In the genomic region with DNA sequence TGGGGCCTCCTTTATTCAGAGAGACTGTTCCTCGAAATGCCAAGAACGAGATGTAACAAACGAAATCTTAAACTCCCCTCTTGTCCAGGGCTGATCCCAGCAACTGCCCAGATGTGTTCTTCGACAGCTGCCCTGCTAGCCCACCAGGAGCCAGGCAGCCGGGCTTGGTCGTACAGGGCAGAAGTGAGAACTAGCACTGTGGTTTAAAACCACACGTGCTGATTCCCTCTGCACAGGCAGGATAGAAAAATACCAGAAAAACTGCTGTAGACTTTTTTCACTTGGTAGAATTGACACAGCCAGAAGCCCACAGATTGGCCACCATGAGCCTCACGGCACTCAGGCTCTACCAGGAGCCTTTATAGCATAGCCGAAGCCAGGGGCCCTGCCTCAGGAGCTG, we compare ENCODE assay signal across 15 cellular contexts. TPM values are rescaled to one million over a fixed set of nuclear protein-coding genes. Genes with fewer than 3 reads are reported as not detected.
A peak's percentile ranks its signal among the peaks of the same experiment; 100 is the strongest.
DNase-seq lines count a peak whose midpoint lies in the region; ATAC-seq, FAIRE-seq and TF ChIP-seq lines count a peak whose summit lies in the region.
"Had no signal": no experiment of that assay in that cellular context is flagged by ENCODE, and none has a peak within 500 bp of the region (broad histone marks: within the 10 kb centered on the region; RNA-seq: fewer than 3 reads in every experiment).

No MANE protein-coding gene starts in this region.

- intact Hi-C loops in CD4-positive, alpha-beta T cell (cut with DNase I, micrococcal nuclease): no loop called here
- intact Hi-C loops in HepG2 (cut with micrococcal nuclease; ENCODE audit: unreplicated experiment): no loop called here

- peak overlapping the region; percentile 83 for H3K27ac Mint-ChIP-seq in activated T-cell treated with anti-CD3 and anti-CD28 coated beads, Interleukin-2, amount 50 U/mL, for 24 hours
- H3K27ac Mint-ChIP-seq in CD4-positive, alpha-beta T cell: peak overlapping the region; percentile 99
- H3K27ac Mint-ChIP-seq in activated CD4-positive, alpha-beta memory T cell treated with anti-CD3 and anti-CD28 coated beads, Interleukin-2, amount 10 ng/mL, durations not matched to agents 7 days and 5 days: peak overlapping the region; percentile 83
- H3K27ac Mint-ChIP-seq in nephron progenitor cell: peak overlapping the region; percentile 39

- peaks cover 21 to 61% of the 10 kb centered on the region in 2 experiments; a peak in 4 of 5 replicates for H3K36me3 ChIP-seq in HepG2 (replicated peaks in 1 of 2; ENCODE audit: control insufficient read depth in 1 of 2, insufficient read depth in 2 of 2, low read length in 2 of 2)
- H3K36me3 ChIP-seq: uterus had no signal

- WGBS in HepG2 (ENCODE audit: low lambda C conversion rate): 96% methylated on average over 4 of the region's 9 CpGs

- H3K79me2 ChIP-seq in HepG2 (ENCODE audit: insufficient read depth, low read length): no peaks in the 10 kb centered on the region

- peaks cover 80% of the 10 kb centered on the region for H3K4me1 Mint-ChIP-seq in activated T-cell treated with anti-CD3 and anti-CD28 coated beads, Interleukin-2, amount 50 U/mL, for 24 hours (ENCODE audit: low read depth)
- peaks cover 71% of the 10 kb centered on the region for H3K4me1 Mint-ChIP-seq in CD4-positive, alpha-beta T cell (ENCODE audit: low read depth)
- H3K4me1 Mint-ChIP-seq in activated CD4-positive, alpha-beta memory T cell treated with anti-CD3 and anti-CD28 coated beads, Interleukin-2, amount 10 ng/mL, durations not matched to agents 7 days and 5 days: peaks cover 76% of the 10 kb centered on the region
- peaks cover 21% of the 10 kb centered on the region for H3K4me1 Mint-ChIP-seq in nephron progenitor cell

- no peak overlapping the region for H3K9ac ChIP-seq in HepG2 (ENCODE audit: insufficient read depth, low read depth, low read length)

- no peak for FAIRE-seq in HepG2 (lab: Jason Lieb, UNC)

- no peak for TF ChIP-seq POLR2A in HepG2 (IDR thresholded peaks at IDR 0.05; ENCODE audit: insufficient read depth in 1 of 2, low read depth in 2 of 2, low read length in 2 of 2)

- no peaks in the 10 kb centered on the region for H3K9me3 ChIP-seq in CD4-positive, alpha-beta T cell (ENCODE audit: control insufficient read depth, low read length)
- no peaks in the 10 kb centered on the region for H3K9me3 ChIP-seq in HepG2 (ENCODE audit: low read length)
- H3K9me3 ChIP-seq: uterus had no signal

- TF ChIP-seq RAD21 in HepG2 (CRISPR knock-in tag; IDR thresholded peaks at IDR 0.05): no peak

- POLR2A ChIA-PET in CD4-positive, alpha-beta T cell (lab: Charles Lee): interaction anchor here (1.4 to 3.6 kb wide), 2 partner anchors 8 to 19 kb away, joined by 4 to 12 read pairs; no protein-coding TSS in a partner anchor
- POLR2A ChIA-PET in activated CD4-positive, alpha-beta memory T cell treated with anti-CD3 and anti-CD28 coated beads, Interleukin-2, amount 10 ng/mL, durations not matched to agents 7 days and 5 days (lab: Charles Lee): interaction anchor here (0.9 to 6.9 kb wide), 5 partner anchors 8 to 63 kb away, joined by 4 to 38 read pairs (median 9); partner anchors contain the start of genes FLCN and PLD6
- POLR2A ChIA-PET in HepG2 (lab: Yijun Ruan, JAX): no interaction called here

- no peak for DNase-seq in activated T-cell treated with anti-CD3 and anti-CD28 coated beads, Interleukin-2, amount 50 U/mL, for 24 hours
- DNase-seq in activated T-cell treated with anti-CD3 and anti-CD28 coated beads, Interleukin-2, amount 50 U/mL, for 48 hours: no peak
- DNase-seq in CD4-positive, alpha-beta T cell: no peak
- no peak for DNase-seq in activated CD4-positive, alpha-beta memory T cell treated with anti-CD3 and anti-CD28 coated beads, Interleukin-2, amount 10 ng/mL, durations not matched to agents 7 days and 5 days
- DNase-seq in nephron progenitor cell: no peak
- no peak for DNase-seq in DMS153 (lab: John Stamatoyannopoulos, UW)
- DNase-seq in HepG2 (ENCODE audit: low spot score): no peak
- DNase-seq: activated CD4-positive, alpha-beta T cell treated with anti-CD3 and anti-CD28 coated beads, Interleukin-2, amount 50 U/mL, for 4 hours; GDM1; NCI-H1436 treated with DMSO at 0.1 percent for 48 hours; NCI-H524 treated with DMSO at 0.1 percent for 48 hours; substantia nigra; SW 1271 had no signal

- in situ Hi-C loops in HepG2 (cut with HindIII; ENCODE audit: extremely low pct_ligation_motif_present, low pct_unique_long_range_greater_than_20kb): no loop called here

- no peaks in the 10 kb centered on the region for H3K27me3 Mint-ChIP-seq in activated T-cell treated with anti-CD3 and anti-CD28 coated beads, Interleukin-2, amount 50 U/mL, for 24 hours
- H3K27me3 Mint-ChIP-seq in CD4-positive, alpha-beta T cell: no peaks in the 10 kb centered on the region
- H3K27me3 Mint-ChIP-seq in activated CD4-positive, alpha-beta memory T cell treated with anti-CD3 and anti-CD28 coated beads, Interleukin-2, amount 10 ng/mL, durations not matched to agents 7 days and 5 days: no peaks in the 10 kb centered on the region
- H3K27me3 Mint-ChIP-seq in nephron progenitor cell (ENCODE audit: low read depth, poor library complexity): peaks cover 2% of the 10 kb centered on the region

- H3K4me2 ChIP-seq in HepG2 (ENCODE audit: low read depth, low read length): no peak overlapping the region

- no peak overlapping the region for H3K4me3 ChIP-seq in HepG2 (replicated peaks in 1 of 3; ENCODE audit: insufficient read depth in 1 of 3, low read depth in 2 of 3, low read length in 3 of 3)
- H3K4me3 ChIP-seq: uterus had no signal

- H3K4me3 Mint-ChIP-seq in activated T-cell treated with anti-CD3 and anti-CD28 coated beads, Interleukin-2, amount 50 U/mL, for 24 hours: no peak overlapping the region
- H3K4me3 Mint-ChIP-seq in CD4-positive, alpha-beta T cell: no peak overlapping the region
- H3K4me3 Mint-ChIP-seq in activated CD4-positive, alpha-beta memory T cell treated with anti-CD3 and anti-CD28 coated beads, Interleukin-2, amount 10 ng/mL, durations not matched to agents 7 days and 5 days: no peak overlapping the region
- no peak overlapping the region for H3K4me3 Mint-ChIP-seq in nephron progenitor cell

- CTCF ChIA-PET in CD4-positive, alpha-beta T cell (lab: Charles Lee): interaction anchor here (1.4 kb wide), 1 partner anchor 31 kb away, joined by 4 read pairs; no protein-coding TSS in a partner anchor
- CTCF ChIA-PET in activated CD4-positive, alpha-beta memory T cell treated with anti-CD3 and anti-CD28 coated beads, Interleukin-2, amount 10 ng/mL, durations not matched to agents 7 days and 5 days (lab: Charles Lee): interaction anchor here (1.4 kb wide), 1 partner anchor 9 kb away, joined by 3 read pairs; no protein-coding TSS in a partner anchor
- CTCF ChIA-PET in HepG2 (lab: Yijun Ruan, JAX; ENCODE audit: low intra/inter-chr PET ratio, low total read pairs): no interaction called here

- BruUV-seq in HepG2 (replicated peaks; lab: Mats Ljungman, UMichigan): no TSS peak

- no peaks in the 10 kb centered on the region for H3K4me1 ChIP-seq in HepG2 (ENCODE audit: insufficient read depth, low read length)
- H3K4me1 ChIP-seq: uterus had no signal

- no peaks in the 10 kb centered on the region for H3K27me3 ChIP-seq in CD4-positive, alpha-beta T cell (ENCODE audit: control insufficient read depth, insufficient read depth, low read length)
- no peaks in the 10 kb centered on the region for H3K27me3 ChIP-seq in HepG2 (ENCODE audit: control insufficient read depth in 1 of 2, insufficient read depth in 2 of 2, low read length in 2 of 2)
- H3K27me3 ChIP-seq: uterus had no signal

- no peak for ATAC-seq in CD4-positive, alpha-beta T cell (ENCODE audit: poor library complexity)
- no peak for ATAC-seq in HG03521 (IDR thresholded peaks at IDR 0.05; ENCODE audit: unreplicated experiment)
- ATAC-seq in HepG2: no peak

- H3K27ac ChIP-seq in CD4-positive, alpha-beta T cell (ENCODE audit: low read depth, low read length): no peak overlapping the region
- H3K27ac ChIP-seq in HepG2 (ENCODE audit: extremely low read length, insufficient read depth, low read length): no peak overlapping the region
- H3K27ac ChIP-seq: uterus had no signal

- no peak for TF ChIP-seq CTCF in CD4-positive, alpha-beta T cell (IDR thresholded peaks at IDR 0.05)
- TF ChIP-seq CTCF in nephron progenitor cell (IDR thresholded peaks at IDR 0.05) (no peak), HepG2 (CRISPR knock-in tag; IDR thresholded peaks at IDR 0.05) (no peak)

- H2AFZ ChIP-seq in HepG2 (ENCODE audit: low read length): no peak overlapping the region

- no peaks in the 10 kb centered on the region for H3K9me3 Mint-ChIP-seq in activated T-cell treated with anti-CD3 and anti-CD28 coated beads, Interleukin-2, amount 50 U/mL, for 24 hours
- H3K9me3 Mint-ChIP-seq in CD4-positive, alpha-beta T cell: no peaks in the 10 kb centered on the region
- no peaks in the 10 kb centered on the region for H3K9me3 Mint-ChIP-seq in activated CD4-positive, alpha-beta memory T cell treated with anti-CD3 and anti-CD28 coated beads, Interleukin-2, amount 10 ng/mL, durations not matched to agents 7 days and 5 days
- no peaks in the 10 kb centered on the region for H3K9me3 Mint-ChIP-seq in nephron progenitor cell

- no peaks in the 10 kb centered on the region for H4K20me1 ChIP-seq in HepG2 (ENCODE audit: insufficient read depth, low read length)

- TF ChIP-seq EP300 in HepG2 (IDR thresholded peaks at IDR 0.05; ENCODE audit: low read depth in 2 of 2, low read length in 2 of 2) (no peak), HepG2 (CRISPR knock-in tag; IDR thresholded peaks at IDR 0.05; ENCODE audit: borderline replicate concordance) (no peak)

- peaks cover 90% of the 10 kb centered on the region for H3K36me3 Mint-ChIP-seq in activated T-cell treated with anti-CD3 and anti-CD28 coated beads, Interleukin-2, amount 50 U/mL, for 24 hours (ENCODE audit: low read depth)
- peaks cover 78% of the 10 kb centered on the region for H3K36me3 Mint-ChIP-seq in CD4-positive, alpha-beta T cell (ENCODE audit: low read depth)
- peaks cover 71% of the 10 kb centered on the region for H3K36me3 Mint-ChIP-seq in activated CD4-positive, alpha-beta memory T cell treated with anti-CD3 and anti-CD28 coated beads, Interleukin-2, amount 10 ng/mL, durations not matched to agents 7 days and 5 days (ENCODE audit: low read depth)
- peaks cover 43% of the 10 kb centered on the region for H3K36me3 Mint-ChIP-seq in nephron progenitor cell (ENCODE audit: low read depth)

RNA-seq across cellular contexts. Expression of gene PLD6, which starts 33.1 kb away (rescaled TPM):
- 1 to 10 TPM; 7.1 to 7.5 TPM for total RNA-seq in CD4-positive, alpha-beta T cell
- 1 to 10 TPM; 6.3 to 6.6 TPM for total RNA-seq in activated CD4-positive, alpha-beta memory T cell treated with anti-CD3 and anti-CD28 coated beads, Interleukin-2, amount 10 ng/mL, durations not matched to agents 7 days and 5 days
- total RNA-seq in HepG2 (2016; rRNA removed; fragmentation: Illumina TruSeq; extraction: Trizol): 6.4 and 11.4 TPM in 2 replicates
- 3.0 and 3.5 TPM in 2 replicates for total RNA-seq in HepG2 (2016; cell fraction: cytosol; rRNA removed; fragmentation: Illumina TruSeq; extraction: Trizol; ENCODE audit: low read depth)
- 5.8 and 11.8 TPM in 2 replicates for total RNA-seq in HepG2 (2016; cell fraction: insoluble cytoplasmic fraction; rRNA removed; fragmentation: Illumina TruSeq; extraction: Trizol)
- 9.3 and 9.7 TPM in 2 replicates for total RNA-seq in HepG2 (2016; cell fraction: membrane; rRNA removed; fragmentation: Illumina TruSeq; extraction: Trizol)
- 10.6 and 11.8 TPM in 2 replicates for total RNA-seq in HepG2 (2016; cell fraction: nucleus; rRNA removed; fragmentation: Illumina TruSeq; extraction: Trizol)
- 4.8 and 5.2 TPM in 2 replicates for polyA plus RNA-seq in HepG2 (2011; rRNA removed)
- 4.0 and 4.1 TPM in 2 replicates for polyA plus RNA-seq in HepG2 (2011; cell fraction: cytosol; rRNA removed)
- polyA plus RNA-seq in HepG2 (2011; cell fraction: nucleus; rRNA removed): 3.9 and 4.4 TPM in 2 replicates
- 4.5 and 5.6 TPM in 2 replicates for polyA plus RNA-seq in HepG2 (2012)
- polyA plus RNA-seq in HepG2 (2016; cell fraction: cytosol; fragmentation: Illumina TruSeq; extraction: Trizol; ENCODE audit: low read depth): 1.8 and 2.0 TPM in 2 replicates
- 5.1 and 5.4 TPM in 2 replicates for polyA plus RNA-seq in HepG2 (2016; cell fraction: insoluble cytoplasmic fraction; fragmentation: Illumina TruSeq; extraction: Trizol; ENCODE audit: low read depth)
- 3.9 and 4.0 TPM in 2 replicates for polyA plus RNA-seq in HepG2 (2016; cell fraction: membrane; fragmentation: Illumina TruSeq; extraction: Trizol; ENCODE audit: low read depth)
- 17.5 and 18.2 TPM in 2 replicates for polyA plus RNA-seq in HepG2 (2016; cell fraction: nucleus; fragmentation: Illumina TruSeq; extraction: Trizol; ENCODE audit: insufficient read depth, low read depth)
- 7.8 TPM in 2 replicates for polyA minus RNA-seq in HepG2 (2011; rRNA and poly(A)+ RNA removed; ENCODE audit: low replicate concordance)
- 3.1 and 3.6 TPM in 2 replicates for polyA minus RNA-seq in HepG2 (2011; cell fraction: cytosol; rRNA and poly(A)+ RNA removed)
- polyA minus RNA-seq in HepG2 (2011; cell fraction: nucleus; rRNA and poly(A)+ RNA removed): 4.5 and 6.3 TPM in 2 replicates

Comparison
In these comparisons a context has a peak if more than half of its experiments do, and no peak if none do; other contexts are left out.
1. H3K27ac Mint-ChIP-seq: peak in every context shown above with its lines; median percentile 99 in CD4-positive, alpha-beta T cell; 83 in activated T-cell treated with anti-CD3 and anti-CD28 coated beads, Interleukin-2, amount 50 U/mL, for 24 hours; 83 in activated CD4-positive, alpha-beta memory T cell treated with anti-CD3 and anti-CD28 coated beads, Interleukin-2, amount 10 ng/mL, durations not matched to agents 7 days and 5 days; 39 in nephron progenitor cell.